Comparison of ENCODE assay signal across 26 cellular contexts in the genomic region with DNA sequence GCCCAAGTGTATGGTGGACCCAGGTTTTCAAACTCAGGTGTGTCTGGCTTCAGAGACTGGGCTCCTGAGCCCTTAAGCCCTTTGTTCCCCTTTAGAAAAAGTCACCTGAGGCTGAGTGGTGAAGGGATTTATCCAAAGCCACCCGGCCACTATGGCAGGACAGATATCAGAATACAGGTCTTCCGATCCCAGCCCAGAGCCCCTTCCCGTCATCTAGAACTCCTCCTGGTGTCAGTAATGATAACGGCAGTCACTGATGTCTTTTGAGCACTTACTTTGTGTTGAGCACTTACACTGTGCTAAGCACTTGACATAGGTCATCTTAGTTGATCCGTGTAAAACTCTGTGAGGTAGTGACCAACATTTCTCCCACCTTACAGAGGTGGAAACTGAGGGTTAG. TPM values are rescaled to one million over a fixed set of nuclear protein-coding genes. Genes with fewer than 3 reads are reported as not detected.
DNase-seq lines count a peak whose midpoint lies in the region; ATAC-seq, FAIRE-seq and TF ChIP-seq lines count a peak whose summit lies in the region.
"Had no signal": no experiment of that assay in that cellular context is flagged by ENCODE, and none has a peak within 500 bp of the region (broad histone marks: within the 10 kb centered on the region; RNA-seq: fewer than 3 reads in every experiment).

No MANE protein-coding gene starts in this region.

- no peak overlapping the region for H3K4me3 ChIP-seq in GM12878
- H3K4me3 ChIP-seq: colonic mucosa, heart left ventricle, right atrium auricular region, smooth muscle cell, upper lobe of left lung had no signal

- H3K4me1 ChIP-seq in GM12878 (ENCODE audit: control insufficient read depth, insufficient read depth, low read length): peaks cover 29% of the 10 kb centered on the region
- H3K4me1 ChIP-seq: colonic mucosa, parathyroid adenoma, right atrium auricular region had no signal

- H3K36me3 ChIP-seq in GM12878 (ENCODE audit: control insufficient read depth in 2 of 2, insufficient read depth in 2 of 2, low read length in 1 of 2): peaks cover 0 to 19% of the 10 kb centered on the region in 2 experiments; a peak in 2 of 4 replicates
- H3K36me3 ChIP-seq: colonic mucosa, right atrium auricular region had no signal

- peaks cover 8% of the 10 kb centered on the region for H3K9me3 Mint-ChIP-seq in activated naive CD8-positive, alpha-beta T cell treated with anti-CD3 and anti-CD28 coated beads, Interleukin-2, amount 10 ng/mL, durations not matched to agents 7 days and 5 days
- H3K9me3 Mint-ChIP-seq in activated naive CD8-positive, alpha-beta T cell treated with anti-CD3 and anti-CD28 coated beads for 36 hours: peaks cover 10% of the 10 kb centered on the region
- H3K9me3 Mint-ChIP-seq in stimulated activated memory B cell treated with anti-CD40 and anti-IgM and Interleukin-4, amounts not matched to agents 10 μg/mL and 1 μg/mL and 100 μg/mL, for 72 hours: peaks cover 9% of the 10 kb centered on the region

- 86% methylated on average over 5 of the region's 5 CpGs for WGBS in GM12878 (ENCODE audit: insufficient coverage, insufficient replicate concordance, low lambda C conversion rate, missing lambda C conversion rate)

- peaks cover 2% of the 10 kb centered on the region; the same call in 2 of the 3 replicates for H3K9me3 ChIP-seq in GM12878 (replicated peaks; ENCODE audit: control insufficient read depth, insufficient read depth, low read length)
- H3K9me3 ChIP-seq: colonic mucosa, upper lobe of left lung had no signal

- TF ChIP-seq EP300 in GM12878 (IDR thresholded peaks at IDR 0.05; ENCODE audit: borderline replicate concordance in 1 of 2, control insufficient read depth in 1 of 2, low read depth in 2 of 2, low read length in 2 of 2): no peak

- no peaks in the 10 kb centered on the region for H3K27me3 Mint-ChIP-seq in activated naive CD8-positive, alpha-beta T cell treated with anti-CD3 and anti-CD28 coated beads, Interleukin-2, amount 10 ng/mL, durations not matched to agents 7 days and 5 days
- no peaks in the 10 kb centered on the region for H3K27me3 Mint-ChIP-seq in activated naive CD8-positive, alpha-beta T cell treated with anti-CD3 and anti-CD28 coated beads for 36 hours
- no peaks in the 10 kb centered on the region for H3K27me3 Mint-ChIP-seq in stimulated activated memory B cell treated with anti-CD40 and anti-IgM and Interleukin-4, amounts not matched to agents 10 μg/mL and 1 μg/mL and 100 μg/mL, for 72 hours
- H3K27me3 Mint-ChIP-seq: effector memory CD8-positive, alpha-beta T cell had no signal

- no peak for TF ChIP-seq RAD21 in GM12878 (IDR thresholded peaks at IDR 0.05; ENCODE audit: insufficient read depth, low read depth, low read length)

- BruUV-seq in GM12878 (replicated peaks; lab: Mats Ljungman, UMichigan): no TSS peak

- H3K27me3 ChIP-seq in GM12878 (replicated peaks in 1 of 2; ENCODE audit: control insufficient read depth in 2 of 2, insufficient read depth in 2 of 2, low read length in 1 of 2): no peaks in the 10 kb centered on the region
- H3K27me3 ChIP-seq: colonic mucosa, foreskin keratinocyte, heart left ventricle, right atrium auricular region, upper lobe of left lung had no signal

- no peak overlapping the region for H3K4me3 Mint-ChIP-seq in activated naive CD8-positive, alpha-beta T cell treated with anti-CD3 and anti-CD28 coated beads, Interleukin-2, amount 10 ng/mL, durations not matched to agents 7 days and 5 days
- H3K4me3 Mint-ChIP-seq in activated naive CD8-positive, alpha-beta T cell treated with anti-CD3 and anti-CD28 coated beads for 36 hours: no peak overlapping the region
- H3K4me3 Mint-ChIP-seq in stimulated activated memory B cell treated with anti-CD40 and anti-IgM and Interleukin-4, amounts not matched to agents 10 μg/mL and 1 μg/mL and 100 μg/mL, for 72 hours: no peak overlapping the region
- H3K4me3 Mint-ChIP-seq: effector memory CD8-positive, alpha-beta T cell; nephron progenitor cell had no signal

- FAIRE-seq in GM12878 (lab: Jason Lieb, UNC): no peak

- no peaks in the 10 kb centered on the region for H4K20me1 ChIP-seq in GM12878 (ENCODE audit: control insufficient read depth, insufficient read depth)

- H3K4me1 Mint-ChIP-seq in activated naive CD8-positive, alpha-beta T cell treated with anti-CD3 and anti-CD28 coated beads, Interleukin-2, amount 10 ng/mL, durations not matched to agents 7 days and 5 days: peaks cover 13% of the 10 kb centered on the region
- H3K4me1 Mint-ChIP-seq in activated naive CD8-positive, alpha-beta T cell treated with anti-CD3 and anti-CD28 coated beads for 36 hours: peaks cover 27% of the 10 kb centered on the region
- peaks cover 44% of the 10 kb centered on the region for H3K4me1 Mint-ChIP-seq in stimulated activated memory B cell treated with anti-CD40 and anti-IgM and Interleukin-4, amounts not matched to agents 10 μg/mL and 1 μg/mL and 100 μg/mL, for 72 hours

- SMC1A ChIA-PET in GM12878 (lab: Charles Lee; ENCODE audit: uncharacterized antibody, unreplicated experiment): no interaction called here

- H2AFZ ChIP-seq in GM12878 (ENCODE audit: control insufficient read depth, low read depth, low read length): no peak overlapping the region
- H2AFZ ChIP-seq: parathyroid adenoma had no signal

- intact Hi-C loops in GM12878 (cut with micrococcal nuclease; ENCODE audit: unreplicated experiment): no loop called here

- no peak overlapping the region for H3K9ac ChIP-seq in GM12878 (ENCODE audit: control insufficient read depth, insufficient read depth, low read length)
- H3K9ac ChIP-seq: parathyroid adenoma had no signal

- no peak for TF ChIP-seq CTCF in GM12878 (IDR thresholded peaks at IDR 0.05 in 2 of 3, conservative IDR thresholded peaks at IDR 0.05 in 1 of 3; ENCODE audit: control insufficient read depth in 2 of 3, extremely low read depth in 1 of 3, insufficient read depth in 1 of 3, low read depth in 3 of 3, low read length in 3 of 3)

- TF ChIP-seq POLR2A in GM12878 (IDR thresholded peaks at IDR 0.05; ENCODE audit: low read depth, low read length): no peak

- no peak for ATAC-seq in activated naive CD8-positive, alpha-beta T cell treated with anti-CD3 and anti-CD28 coated beads, Interleukin-2, amount 10 ng/mL, durations not matched to agents 7 days and 5 days (ENCODE audit: low read depth)
- ATAC-seq in GM12878: no peak
- ATAC-seq in stimulated activated memory B cell treated with anti-CD40 and anti-IgM and Interleukin-4, amounts not matched to agents 10 μg/mL and 1 μg/mL and 100 μg/mL, for 72 hours: no peak
- no peak for ATAC-seq in GM21723 (IDR thresholded peaks at IDR 0.05; ENCODE audit: unreplicated experiment)
- ATAC-seq: esophagus mucosa, foreskin keratinocyte had no signal

- peaks cover 15% of the 10 kb centered on the region for H3K36me3 Mint-ChIP-seq in activated naive CD8-positive, alpha-beta T cell treated with anti-CD3 and anti-CD28 coated beads, Interleukin-2, amount 10 ng/mL, durations not matched to agents 7 days and 5 days
- H3K36me3 Mint-ChIP-seq in activated naive CD8-positive, alpha-beta T cell treated with anti-CD3 and anti-CD28 coated beads for 36 hours: peaks cover 9% of the 10 kb centered on the region
- H3K36me3 Mint-ChIP-seq in stimulated activated memory B cell treated with anti-CD40 and anti-IgM and Interleukin-4, amounts not matched to agents 10 μg/mL and 1 μg/mL and 100 μg/mL, for 72 hours: peaks cover 12% of the 10 kb centered on the region

- H3K4me2 ChIP-seq in GM12878 (ENCODE audit: control insufficient read depth, insufficient read depth): peak overlapping the region; percentile 51; the same call in 1 of the 2 replicates
- H3K4me2 ChIP-seq: smooth muscle cell had no signal

- no peaks in the 10 kb centered on the region; the same call in 1 of the 2 replicates for H3K79me2 ChIP-seq in GM12878 (ENCODE audit: control insufficient read depth, insufficient read depth, low read length)
- H3K79me2 ChIP-seq: parathyroid adenoma had no signal

- RAD21 ChIA-PET in GM12878 (lab: Charles Lee; ENCODE audit: unreplicated experiment): interaction anchor here (1.3 kb wide), 1 partner anchor 35 kb away, joined by 8 read pairs; no protein-coding TSS in a partner anchor

- POLR2A ChIA-PET in activated naive CD8-positive, alpha-beta T cell treated with anti-CD3 and anti-CD28 coated beads, Interleukin-2, amount 10 ng/mL, durations not matched to agents 7 days and 5 days (lab: Charles Lee): interaction anchor here (1.8 kb wide), 1 partner anchor 10 kb away, joined by 3 read pairs; no protein-coding TSS in a partner anchor
- POLR2A ChIA-PET in GM12878 (lab: Charles Lee): interaction anchor here (0.6 kb wide), 1 partner anchor 512 kb away, joined by 4 read pairs; no protein-coding TSS in a partner anchor

- H3K27ac Mint-ChIP-seq in activated naive CD8-positive, alpha-beta T cell treated with anti-CD3 and anti-CD28 coated beads, Interleukin-2, amount 10 ng/mL, durations not matched to agents 7 days and 5 days: peak overlapping the region; percentile 23
- no peak overlapping the region for H3K27ac Mint-ChIP-seq in activated naive CD8-positive, alpha-beta T cell treated with anti-CD3 and anti-CD28 coated beads for 36 hours
- peak overlapping the region; percentile 61 for H3K27ac Mint-ChIP-seq in stimulated activated memory B cell treated with anti-CD40 and anti-IgM and Interleukin-4, amounts not matched to agents 10 μg/mL and 1 μg/mL and 100 μg/mL, for 72 hours
- H3K27ac Mint-ChIP-seq: activated naive CD4-positive, alpha-beta T cell treated with anti-CD3 and anti-CD28 coated beads for 36 hours; nephron progenitor cell had no signal

- DNase-seq in activated naive CD8-positive, alpha-beta T cell treated with anti-CD3 and anti-CD28 coated beads, Interleukin-2, amount 10 ng/mL, durations not matched to agents 7 days and 5 days: no peak
- no peak for DNase-seq in activated naive CD8-positive, alpha-beta T cell treated with anti-CD3 and anti-CD28 coated beads for 36 hours
- DNase-seq in Kasumi-1 (lab: John Stamatoyannopoulos, UW) (peak; percentile 10), GM12878 (ENCODE audit: low read depth, low spot score) (no peak)
- DNase-seq in stimulated activated CD4-positive, alpha-beta T cell treated with anti-CD3 and anti-CD28 coated beads, Interleukin-15, amount 100 ng/mL, for 24 hours: no peak
- DNase-seq: activated naive CD4-positive, alpha-beta T cell treated with anti-CD3 and anti-CD28 coated beads for 36 hours; colonic mucosa; effector memory CD8-positive, alpha-beta T cell; foreskin keratinocyte; GOT3; NCI-H1436 treated with DMSO at 0.1 percent for 48 hours; nephron progenitor cell; T-helper 9 cell had no signal

- in situ Hi-C loops in GM12878 (cut with MboI): no loop called here

- peak overlapping the region; percentile 60 for H3K27ac ChIP-seq in GM12878 (ENCODE audit: control insufficient read depth, insufficient read depth)
- H3K27ac ChIP-seq: C4-2B, colonic mucosa, foreskin keratinocyte, parathyroid adenoma, right atrium auricular region had no signal

- CTCF ChIA-PET in GM12878 (lab: Yijun Ruan, JAX): no interaction called here

RNA-seq across cellular contexts. Expression of gene NOD2, which starts 16.6 kb away (rescaled TPM):
- total RNA-seq in activated naive CD8-positive, alpha-beta T cell treated with anti-CD3 and anti-CD28 coated beads, Interleukin-2, amount 10 ng/mL, durations not matched to agents 7 days and 5 days: 1 to 10 TPM; 2.8 to 3.5 TPM
- total RNA-seq in activated naive CD8-positive, alpha-beta T cell treated with anti-CD3 and anti-CD28 coated beads for 36 hours: 1 to 10 TPM in 1 of 2 experiments, under 1 TPM in 1; 0.78 to 1.2 TPM
- total RNA-seq in GM12878 (2013; cell fraction: nucleolus; rRNA removed): 190 and 241 TPM in 2 replicates
- total RNA-seq in GM12878 (2014; rRNA removed) (9.9 and 13.4 TPM in 2 replicates), GM12878 (2014; rRNA removed; fragmentation: Illumina TruSeq; extraction: Trizol) (5.8 and 6.9 TPM in 2 replicates), GM12878 (2021) (12.8 and 13.3 TPM in 2 replicates)
- polyA plus RNA-seq in GM12878 (2011; ENCODE audit: low read depth): 4.5 TPM
- polyA plus RNA-seq in GM12878 (2011; rRNA removed) (10.4 and 18.6 TPM in 2 replicates), GM12878 (2014; fragmentation: Illumina TruSeq; extraction: Trizol) (6.6 and 7.6 TPM in 2 replicates), GM12878 (2014; fragmentation: Nextera tagmentation; extraction: Ambion mirVana) (1 to 10 TPM; 1.0 to 1.6 TPM), GM12878 (2014; rRNA removed) (9.9 and 11.6 TPM in 2 replicates), GM12878 (2016; fragmentation: Nextera tagmentation; extraction: Ambion mirVana) (1 to 10 TPM; 4.3 to 4.5 TPM)
- 24.3 and 24.8 TPM in 2 replicates for polyA plus RNA-seq in GM12878 (2011; cell fraction: cytosol; rRNA removed)
- polyA plus RNA-seq in GM12878 (2011; cell fraction: nucleus; rRNA removed): 58.1 and 59.5 TPM in 2 replicates
- 8.1 and 9.0 TPM in 2 replicates for polyA plus RNA-seq in GM12878 (2012)
- 39.9 and 63.9 TPM in 2 replicates for polyA minus RNA-seq in GM12878 (2011; rRNA and poly(A)+ RNA removed)
- 13.1 and 17.5 TPM in 2 replicates for polyA minus RNA-seq in GM12878 (2011; cell fraction: cytosol; rRNA and poly(A)+ RNA removed)
- polyA minus RNA-seq in GM12878 (2011; cell fraction: nucleus; rRNA and poly(A)+ RNA removed): 39.9 and 55.8 TPM in 2 replicates
- total RNA-seq: OCI-LY7 had no signal
- polyA plus RNA-seq: AG04450, smooth muscle cell had no signal

RNA-seq across cellular contexts. Expression of gene SNX20, which starts 28.9 kb away (rescaled TPM):
- total RNA-seq in activated naive CD8-positive, alpha-beta T cell treated with anti-CD3 and anti-CD28 coated beads, Interleukin-2, amount 10 ng/mL, durations not matched to agents 7 days and 5 days: 10 to 100 TPM; 70.6 to 76.3 TPM
- total RNA-seq in activated naive CD8-positive, alpha-beta T cell treated with anti-CD3 and anti-CD28 coated beads for 36 hours: 10 to 100 TPM; 25.8 to 26.0 TPM
- 27.1 and 29.2 TPM in 2 replicates for total RNA-seq in GM12878 (2013; cell fraction: nucleolus; rRNA removed)
- total RNA-seq in GM12878 (2014; rRNA removed): 21.9 and 22.3 TPM in 2 replicates
- 20.2 and 21.9 TPM in 2 replicates for total RNA-seq in GM12878 (2014; rRNA removed; fragmentation: Illumina TruSeq; extraction: Trizol)
- total RNA-seq in GM12878 (2021): 21.4 and 24.1 TPM in 2 replicates
- polyA plus RNA-seq in GM12878 (2011; ENCODE audit: low read depth): 8.8 TPM
- 24.3 and 30.8 TPM in 2 replicates for polyA plus RNA-seq in GM12878 (2011; rRNA removed)
- polyA plus RNA-seq in GM12878 (2011; cell fraction: cytosol; rRNA removed): 28.4 and 32.0 TPM in 2 replicates
- 25.9 and 28.6 TPM in 2 replicates for polyA plus RNA-seq in GM12878 (2011; cell fraction: nucleus; rRNA removed)
- 12.8 and 16.6 TPM in 2 replicates for polyA plus RNA-seq in GM12878 (2012)
- 21.4 and 25.0 TPM in 2 replicates for polyA plus RNA-seq in GM12878 (2014; fragmentation: Illumina TruSeq; extraction: Trizol)
- 1 to 10 TPM; 4.6 to 6.9 TPM for polyA plus RNA-seq in GM12878 (2014; fragmentation: Nextera tagmentation; extraction: Ambion mirVana)
- 23.6 and 26.3 TPM in 2 replicates for polyA plus RNA-seq in GM12878 (2014; rRNA removed)
- 10 to 100 TPM; 18.1 to 22.2 TPM for polyA plus RNA-seq in GM12878 (2016; fragmentation: Nextera tagmentation; extraction: Ambion mirVana)
- polyA minus RNA-seq in GM12878 (2011; rRNA and poly(A)+ RNA removed): 17.4 and 23.7 TPM in 2 replicates
- polyA minus RNA-seq in GM12878 (2011; cell fraction: cytosol; rRNA and poly(A)+ RNA removed): 11.6 and 14.7 TPM in 2 replicates
- 9.4 and 13.3 TPM in 2 replicates for polyA minus RNA-seq in GM12878 (2011; cell fraction: nucleus; rRNA and poly(A)+ RNA removed)
- total RNA-seq: foreskin keratinocyte, kidney epithelial cell, NCI-H460, smooth muscle cell had no signal
- polyA plus RNA-seq: AG04450, foreskin keratinocyte, smooth muscle cell had no signal

RNA-seq across cellular contexts. Expression of gene CYLD, which starts 31.9 kb away (rescaled TPM):
- 100 to 1,000 TPM; 166 to 172 TPM for total RNA-seq in activated naive CD8-positive, alpha-beta T cell treated with anti-CD3 and anti-CD28 coated beads, Interleukin-2, amount 10 ng/mL, durations not matched to agents 7 days and 5 days
- 10 to 100 TPM; 94.3 to 97.9 TPM for total RNA-seq in activated naive CD8-positive, alpha-beta T cell treated with anti-CD3 and anti-CD28 coated beads for 36 hours
- total RNA-seq in GM12878 (2013; cell fraction: nucleolus; rRNA removed): 411 and 416 TPM in 2 replicates
- total RNA-seq in GM12878 (2014; rRNA removed) (46.6 and 63.5 TPM in 2 replicates), GM12878 (2014; rRNA removed; fragmentation: Illumina TruSeq; extraction: Trizol) (58.5 and 58.7 TPM in 2 replicates), GM12878 (2021) (58.8 and 63.2 TPM in 2 replicates)
- 31.6 TPM for polyA plus RNA-seq in GM12878 (2011; ENCODE audit: low read depth)
- polyA plus RNA-seq in GM12878 (2011; rRNA removed) (106 and 150 TPM in 2 replicates), GM12878 (2014; fragmentation: Illumina TruSeq; extraction: Trizol) (51.6 and 60.5 TPM in 2 replicates), GM12878 (2014; fragmentation: Nextera tagmentation; extraction: Ambion mirVana) (10 to 100 TPM; 19.2 to 27.0 TPM), GM12878 (2014; rRNA removed) (26.5 and 31.5 TPM in 2 replicates), GM12878 (2016; fragmentation: Nextera tagmentation; extraction: Ambion mirVana) (10 to 100 TPM; 44.6 to 45.6 TPM)
- polyA plus RNA-seq in GM12878 (2011; cell fraction: cytosol; rRNA removed): 44.6 and 53.8 TPM in 2 replicates
- 92.8 and 95.4 TPM in 2 replicates for polyA plus RNA-seq in GM12878 (2011; cell fraction: nucleus; rRNA removed)
- 41.1 and 47.6 TPM in 2 replicates for polyA plus RNA-seq in GM12878 (2012)
- 108 and 113 TPM in 2 replicates for polyA minus RNA-seq in GM12878 (2011; rRNA and poly(A)+ RNA removed)
- 38.9 and 51.6 TPM in 2 replicates for polyA minus RNA-seq in GM12878 (2011; cell fraction: cytosol; rRNA and poly(A)+ RNA removed)
- 121 and 158 TPM in 2 replicates for polyA minus RNA-seq in GM12878 (2011; cell fraction: nucleus; rRNA and poly(A)+ RNA removed)

Comparison
In these comparisons a context has a peak if more than half of its experiments do, and no peak if none do; other contexts are left out.
1. DNase-seq: peak in Kasumi-1 (2 of 2); none in activated naive CD8-positive, alpha-beta T cell treated with anti-CD3 and anti-CD28 coated beads, Interleukin-2, amount 10 ng/mL, durations not matched to agents 7 days and 5 days (single experiment), activated naive CD8-positive, alpha-beta T cell treated with anti-CD3 and anti-CD28 coated beads for 36 hours (single experiment), GM12878 (single experiment) and stimulated activated CD4-positive, alpha-beta T cell treated with anti-CD3 and anti-CD28 coated beads, Interleukin-15, amount 100 ng/mL, for 24 hours (single experiment).